Comparison of ENCODE assay signal across 25 cellular contexts in genomic region chr15:93046120-93046519, GRCh38. TPM values are rescaled to one million over a fixed set of nuclear protein-coding genes. Genes with fewer than 3 reads are reported as not detected.
DNase-seq lines count a peak whose midpoint lies in the region; ATAC-seq and TF ChIP-seq lines count a peak whose summit lies in the region.
"Had no signal": no experiment of that assay in that cellular context is flagged by ENCODE, and none has a peak within 500 bp of the region (broad histone marks: within the 10 kb centered on the region; RNA-seq: fewer than 3 reads in every experiment).

No MANE protein-coding gene starts in this region.

- no peak overlapping the region for H3K4me3 ChIP-seq in A673 (ENCODE audit: low read depth, low read length, poor library complexity, severe bottlenecking)
- H3K4me3 ChIP-seq: GM23248 had no signal

- TF ChIP-seq CTCF in progenitor cell of endocrine pancreas (IDR thresholded peaks at IDR 0.05; ENCODE audit: unreplicated experiment): no peak
- TF ChIP-seq CTCF in A673 (conservative IDR thresholded peaks at IDR 0.05; ENCODE audit: low read depth, low read length): no peak

- POLR2A ChIA-PET in activated CD4-positive, alpha-beta T cell treated with anti-CD3 and anti-CD28 coated beads, Interleukin-2, amount 10 ng/mL, durations not matched to agents 7 days and 5 days (lab: Charles Lee): no interaction called here
- POLR2A ChIA-PET in naive thymus-derived CD8-positive, alpha-beta T cell (lab: Charles Lee): no interaction called here
- POLR2A ChIA-PET in A673 (lab: Charles Lee; ENCODE audit: low non-redundant PET): no interaction called here

- intact Hi-C loops in A673 (cut with micrococcal nuclease; ENCODE audit: unreplicated experiment): no loop called here

- H3K4me1 Mint-ChIP-seq in activated CD4-positive, alpha-beta T cell treated with anti-CD3 and anti-CD28 coated beads, Interleukin-2, amount 10 ng/mL, durations not matched to agents 7 days and 5 days: peaks cover 22% of the 10 kb centered on the region
- H3K4me1 Mint-ChIP-seq in T-helper 17 cell (peaks cover 15% of the 10 kb centered on the region), progenitor cell of endocrine pancreas (ENCODE audit: low read depth) (no peaks in the 10 kb centered on the region)
- H3K4me1 Mint-ChIP-seq in naive thymus-derived CD8-positive, alpha-beta T cell: peaks cover 10 to 44% (median 38%) of the 10 kb centered on the region in 4 donors

- H3K27me3 ChIP-seq in A673 (replicated peaks; ENCODE audit: insufficient read depth, low read depth, low read length, poor library complexity): no peaks in the 10 kb centered on the region

- H3K9me3 ChIP-seq in T-helper 17 cell (ENCODE audit: control insufficient read depth, low read length, poor library complexity, severe bottlenecking) (no peaks in the 10 kb centered on the region), A673 (ENCODE audit: low read depth, low read length, poor library complexity, severe bottlenecking) (peaks cover 6% of the 10 kb centered on the region)

- no peaks in the 10 kb centered on the region for H3K36me3 ChIP-seq in A673 (ENCODE audit: insufficient read depth, low read length, poor library complexity, severe bottlenecking)

- ATAC-seq in T-helper 17 cell: no peak
- no peak for ATAC-seq in naive thymus-derived CD8-positive, alpha-beta T cell
- ATAC-seq: Panc1 had no signal

- peaks cover 4% of the 10 kb centered on the region for H3K4me1 ChIP-seq in A673 (ENCODE audit: insufficient read depth, low read length, poor library complexity, severe bottlenecking)

- CTCF ChIA-PET in activated CD4-positive, alpha-beta T cell treated with anti-CD3 and anti-CD28 coated beads, Interleukin-2, amount 10 ng/mL, durations not matched to agents 7 days and 5 days (lab: Charles Lee): interaction anchor here (0.6 to 1.6 kb wide), 2 partner anchors 9 to 10 kb away, joined by 3 to 5 read pairs; no protein-coding TSS in a partner anchor
- CTCF ChIA-PET in A673 (lab: Charles Lee): no interaction called here

- H3K9me3 Mint-ChIP-seq in activated CD4-positive, alpha-beta T cell treated with anti-CD3 and anti-CD28 coated beads, Interleukin-2, amount 10 ng/mL, durations not matched to agents 7 days and 5 days: peaks cover 7% of the 10 kb centered on the region
- H3K9me3 Mint-ChIP-seq in naive thymus-derived CD8-positive, alpha-beta T cell: peaks cover 0 to 13% (median 4%) of the 10 kb centered on the region in 9 donors
- peaks cover 7% of the 10 kb centered on the region for H3K9me3 Mint-ChIP-seq in progenitor cell of endocrine pancreas (ENCODE audit: low read depth)

- H3K27me3 Mint-ChIP-seq in activated CD4-positive, alpha-beta T cell treated with anti-CD3 and anti-CD28 coated beads, Interleukin-2, amount 10 ng/mL, durations not matched to agents 7 days and 5 days: no peaks in the 10 kb centered on the region
- H3K27me3 Mint-ChIP-seq in T-helper 17 cell (peaks cover 16% of the 10 kb centered on the region), progenitor cell of endocrine pancreas (no peaks in the 10 kb centered on the region)
- peaks cover 0 to 2% (median under 1%) of the 10 kb centered on the region in 5 donors for H3K27me3 Mint-ChIP-seq in naive thymus-derived CD8-positive, alpha-beta T cell

- BruUV-seq in A673 (replicated peaks; lab: Mats Ljungman, UMichigan): no TSS peak

- DNase-seq in activated CD4-positive, alpha-beta T cell treated with anti-CD3 and anti-CD28 coated beads, Interleukin-2, amount 10 ng/mL, durations not matched to agents 7 days and 5 days: no peak
- DNase-seq in activated CD4-positive, alpha-beta T cell treated with anti-CD3 and anti-CD28 coated beads, Interleukin-2, amount 50 U/mL, for 4 hours: no peak
- no peak for DNase-seq in T-helper 17 cell
- no peak for DNase-seq in naive thymus-derived CD8-positive, alpha-beta T cell
- DNase-seq in progenitor cell of endocrine pancreas (ENCODE audit: low spot score, unreplicated experiment): no peak
- DNase-seq in A673 (ENCODE audit: low spot score): no peak
- DNase-seq in NCI-H146 treated with DMSO at 0.1 percent for 48 hours (lab: John Stamatoyannopoulos, UW; ENCODE audit: unreplicated experiment): no peak
- no peak for DNase-seq in NCI-H1930 (lab: John Stamatoyannopoulos, UW)
- DNase-seq: 8988T, DMS53, GM23248, H7, KBM-7, MV-4-11, NCI-H1105, NCI-H1436 treated with DMSO at 0.1 percent for 48 hours, NCI-H2029 treated with DMSO at 0.1 percent for 48 hours, NCI-H446 treated with DMSO at 0.1 percent for 48 hours, NCI-H526, SHP77 treated with DMSO at 0.1 percent for 48 hours had no signal

- H3K4me3 Mint-ChIP-seq in activated CD4-positive, alpha-beta T cell treated with anti-CD3 and anti-CD28 coated beads, Interleukin-2, amount 10 ng/mL, durations not matched to agents 7 days and 5 days: no peak overlapping the region
- no peak overlapping the region for H3K4me3 Mint-ChIP-seq in T-helper 17 cell
- H3K4me3 Mint-ChIP-seq in naive thymus-derived CD8-positive, alpha-beta T cell: peak overlapping the region in 5 of 10 donors; percentile 7 to 66 (median 28)
- H3K4me3 Mint-ChIP-seq in progenitor cell of endocrine pancreas (ENCODE audit: low read depth): no peak overlapping the region

- no peak overlapping the region for H3K27ac ChIP-seq in A673 (ENCODE audit: low read depth, low read length, poor library complexity, severe bottlenecking)
- H3K27ac ChIP-seq: GM23248, RWPE1 had no signal

- H3K36me3 Mint-ChIP-seq in activated CD4-positive, alpha-beta T cell treated with anti-CD3 and anti-CD28 coated beads, Interleukin-2, amount 10 ng/mL, durations not matched to agents 7 days and 5 days (ENCODE audit: low read depth): no peaks in the 10 kb centered on the region
- H3K36me3 Mint-ChIP-seq in T-helper 17 cell (ENCODE audit: low read depth) (peaks cover 2% of the 10 kb centered on the region), progenitor cell of endocrine pancreas (ENCODE audit: insufficient read depth) (peaks cover 29% of the 10 kb centered on the region)
- H3K36me3 Mint-ChIP-seq in naive thymus-derived CD8-positive, alpha-beta T cell: peaks cover 0 to 8% (median 6%) of the 10 kb centered on the region in 3 donors

- H3K27ac Mint-ChIP-seq in activated CD4-positive, alpha-beta T cell treated with anti-CD3 and anti-CD28 coated beads, Interleukin-2, amount 10 ng/mL, durations not matched to agents 7 days and 5 days: peak overlapping the region; percentile 6
- peak overlapping the region; percentile 0 for H3K27ac Mint-ChIP-seq in T-helper 17 cell
- peak overlapping the region in 6 of 10 donors; percentile 5 to 86 (median 48) for H3K27ac Mint-ChIP-seq in naive thymus-derived CD8-positive, alpha-beta T cell
- peak overlapping the region; percentile 52 for H3K27ac Mint-ChIP-seq in progenitor cell of endocrine pancreas

RNA-seq across cellular contexts. Expression of gene RGMA, which starts 42.9 kb away (rescaled TPM):
- total RNA-seq in activated CD4-positive, alpha-beta T cell treated with anti-CD3 and anti-CD28 coated beads, Interleukin-2, amount 10 ng/mL, durations not matched to agents 7 days and 5 days: under 1 TPM; 0.15 to 0.25 TPM
- total RNA-seq in T-helper 17 cell: not detected
- not detected for total RNA-seq in naive thymus-derived CD8-positive, alpha-beta T cell
- not detected for polyA plus RNA-seq in naive thymus-derived CD8-positive, alpha-beta T cell
- total RNA-seq in progenitor cell of endocrine pancreas: 11.4 and 11.8 TPM in 2 replicates
- 5.0 and 8.3 TPM in 2 replicates for total RNA-seq in A673 (2021)
- total RNA-seq: Daoy, LHCN-M2, OCI-LY7 had no signal

Comparison
In these comparisons a context has a peak if more than half of its experiments do, and no peak if none do; other contexts are left out.
1. H3K27ac Mint-ChIP-seq: peak in every context shown above with its lines; median percentile 52 in progenitor cell of endocrine pancreas; 48 in naive thymus-derived CD8-positive, alpha-beta T cell; 6 in activated CD4-positive, alpha-beta T cell treated with anti-CD3 and anti-CD28 coated beads, Interleukin-2, amount 10 ng/mL, durations not matched to agents 7 days and 5 days; 0 in T-helper 17 cell.